1 cellular context compared by ENCODE assay signal in genomic region chrX:50881028-50881427, GRCh38.
TF ChIP-seq lines count a peak whose summit lies in the region.

No MANE protein-coding gene starts in this region.

TF ChIP-seq in K562, 482 proteins besides CTCF, POLR2A, EP300 and RAD21:
- 0 out of 2 replicates have a peak, but pooled peaks have one; percentile 21 for TF ChIP-seq FOSL1 (tag; conservative IDR thresholded peaks at IDR 0.05)
- no peak for TF ChIP-seq ZNF175 (CRISPR knock-in tag; IDR thresholded peaks at IDR 0.05; ENCODE audit: low read depth)
- TF ChIP-seq OTX1 (CRISPR knock-in tag; IDR thresholded peaks at IDR 0.05), result no peak
- TF ChIP-seq NCOA4 (IDR thresholded peaks at IDR 0.05; ENCODE audit: partially characterized antibody), result no peak
